In genomic region chr16:9334091-9334490, GRCh38 we compare ENCODE assay signal across 17 cellular contexts.
A peak's percentile ranks its signal among the peaks of the same experiment; 100 is the strongest.
DNase-seq lines count a peak whose midpoint lies in the region; FAIRE-seq and TF ChIP-seq lines count a peak whose summit lies in the region.
"Had no signal": no experiment of that assay in that cellular context is flagged by ENCODE, and none has a peak within 500 bp of the region (broad histone marks: within the 10 kb centered on the region; RNA-seq: fewer than 3 reads in every experiment).

No MANE protein-coding gene starts in this region.

- POLR2A ChIA-PET in A673 (lab: Charles Lee; ENCODE audit: low non-redundant PET), result no interaction called here

- no peaks in the 10 kb centered on the region for H3K36me3 ChIP-seq in esophagus muscularis mucosa
- no peaks in the 10 kb centered on the region for H3K36me3 ChIP-seq in A673 (ENCODE audit: insufficient read depth, low read length, poor library complexity, severe bottlenecking)

- H3K27ac ChIP-seq in esophagus muscularis mucosa (replicated peaks in 1 of 4) (no peak overlapping the region), A673 (ENCODE audit: low read depth, low read length, poor library complexity, severe bottlenecking) (no peak overlapping the region)
- H3K27ac ChIP-seq: C4-2B had no signal

- H3K9me3 ChIP-seq in esophagus muscularis mucosa (peaks cover 0 to 6% (median 1%) of the 10 kb centered on the region in 4 donors), A673 (ENCODE audit: low read depth, low read length, poor library complexity, severe bottlenecking) (no peaks in the 10 kb centered on the region)
- H3K9me3 ChIP-seq: Caco-2 had no signal

- DNase-seq in NCI-H2029 (lab: John Stamatoyannopoulos, UW) (peak; percentile 28), NCI-H2029 treated with DMSO at 0.1 percent for 48 hours (lab: John Stamatoyannopoulos, UW) (peak; percentile 11), esophagus muscularis mucosa (ENCODE audit: extremely low spot score) (peak; percentile 72), osteocyte (ENCODE audit: extremely low spot score, unreplicated experiment) (peak; percentile 27), HTR-8/SVneo (ENCODE audit: insufficient read length, low spot score) (no peak), A673 (ENCODE audit: low spot score) (no peak)
- DNase-seq: AML-193; Caco-2; CD4-positive, alpha-beta T cell; GF-D8; H9 had no signal

- H3K27me3 ChIP-seq in esophagus muscularis mucosa (no peaks in the 10 kb centered on the region), A673 (replicated peaks; ENCODE audit: insufficient read depth, low read depth, low read length, poor library complexity) (no peaks in the 10 kb centered on the region)

- no peak for TF ChIP-seq EP300 in esophagus muscularis mucosa (IDR thresholded peaks at IDR 0.05)

- FAIRE-seq in HTR-8/SVneo (lab: Jason Lieb, UNC), result no peak
- FAIRE-seq: A204.1, D721Med, GM12878, GM19239, H1 had no signal

- no peaks in the 10 kb centered on the region for H3K9me3 Mint-ChIP-seq in osteocyte (ENCODE audit: unreplicated experiment)
- H3K9me3 Mint-ChIP-seq: CD4-positive, alpha-beta T cell had no signal

- no TSS peak for BruUV-seq in A673 (replicated peaks; lab: Mats Ljungman, UMichigan)

- H3K27ac Mint-ChIP-seq in osteocyte (ENCODE audit: unreplicated experiment), result no peak overlapping the region
- H3K27ac Mint-ChIP-seq: CD4-positive, alpha-beta T cell; H9 had no signal

- TF ChIP-seq POLR2A in esophagus muscularis mucosa (IDR thresholded peaks at IDR 0.05; ENCODE audit: low read depth), result no peak

- H3K4me1 ChIP-seq in esophagus muscularis mucosa (peaks cover 0 to 34% (median 28%) of the 10 kb centered on the region in 4 donors), A673 (ENCODE audit: insufficient read depth, low read length, poor library complexity, severe bottlenecking) (no peaks in the 10 kb centered on the region)
- H3K4me1 ChIP-seq: Caco-2 had no signal

- CTCF ChIA-PET in A673 (lab: Charles Lee), result no interaction called here

- H3K4me1 Mint-ChIP-seq in osteocyte (ENCODE audit: unreplicated experiment), result no peaks in the 10 kb centered on the region

- no peak overlapping the region for H3K4me3 ChIP-seq in esophagus muscularis mucosa
- no peak overlapping the region for H3K4me3 ChIP-seq in A673 (ENCODE audit: low read depth, low read length, poor library complexity, severe bottlenecking)
- H3K4me3 ChIP-seq: GM12878 had no signal

- H3K36me3 Mint-ChIP-seq in osteocyte (ENCODE audit: unreplicated experiment), result no peaks in the 10 kb centered on the region

- H3K4me3 Mint-ChIP-seq in osteocyte (ENCODE audit: unreplicated experiment), result no peak overlapping the region
- H3K4me3 Mint-ChIP-seq: CD4-positive, alpha-beta T cell; H9 had no signal

- TF ChIP-seq CTCF in esophagus muscularis mucosa (IDR thresholded peaks at IDR 0.05), result no peak
- TF ChIP-seq CTCF in osteocyte (IDR thresholded peaks at IDR 0.05), result no peak
- no peak for TF ChIP-seq CTCF in A673 (conservative IDR thresholded peaks at IDR 0.05; ENCODE audit: low read depth, low read length)

- no peaks in the 10 kb centered on the region for H3K27me3 Mint-ChIP-seq in osteocyte (ENCODE audit: unreplicated experiment)

- intact Hi-C loops in esophagus muscularis mucosa (cut with DNase I) (no loop called here), A673 (cut with micrococcal nuclease; ENCODE audit: unreplicated experiment) (no loop called here)

Comparison
In these comparisons a context has a peak if more than half of its experiments do, and no peak if none do; other contexts are left out.
1. DNase-seq: peak in NCI-H2029 (single experiment), NCI-H2029 treated with DMSO at 0.1 percent for 48 hours (single experiment), esophagus muscularis mucosa (single experiment) and osteocyte (single experiment); none in HTR-8/SVneo (single experiment) and A673 (single experiment).